In genomic region chr2:30367232-30368070, GRCh38 we compare ENCODE assay signal across 24 cellular contexts.
DNase-seq lines count a peak whose midpoint lies in the region; ATAC-seq and TF ChIP-seq lines count a peak whose summit lies in the region.
"Had no signal": no experiment of that assay in that cellular context is flagged by ENCODE, and none has a peak within 500 bp of the region (broad histone marks: within the 10 kb centered on the region; RNA-seq: fewer than 3 reads in every experiment).

No MANE protein-coding gene starts in this region.

- DNase-seq in BJ (ENCODE audit: low read depth) (peak; percentile 47), WERI-Rb-1 (peak; percentile 3), fibroblast of mammary gland (ENCODE audit: low read depth) (peak; percentile 44), trophoblast cell (no peak), substantia nigra (lab: John Stamatoyannopoulos, UW) (no peak), nephron progenitor cell (no peak), Caco-2 (no peak)
- DNase-seq: activated B cell treated with CpG ODN at 0.5 μM for 24 hours; activated CD4-positive, alpha-beta T cell treated with anti-CD3 and anti-CD28 coated beads, Interleukin-2, amount 10 ng/mL, durations not matched to agents 7 days and 5 days; activated effector memory CD4-positive, alpha-beta T cell treated with Interleukin-2 at 50 U/mL for 16 hours; colonic mucosa; effector CD8-positive, alpha-beta T cell; NCI-H146; NCI-H446 treated with DMSO at 0.1 percent for 48 hours; NCI-H774; stimulated activated CD4-positive, alpha-beta T cell treated with anti-CD3 and anti-CD28 coated beads, Interleukin-15, amount 100 ng/mL, for 24 hours; stimulated activated CD4-positive, alpha-beta T cell treated with anti-CD3 and anti-CD28 coated beads, Interleukin-4, amount 100 ng/mL, for 4 hours; T1000 had no signal

- no peaks in the 10 kb centered on the region for H3K79me2 ChIP-seq in trophoblast cell (ENCODE audit: control insufficient read depth, insufficient read depth, low read length, poor library complexity)

- no TSS peak for BruUV-seq in Caco-2 (replicated peaks; lab: Mats Ljungman, UMichigan)

- no peak overlapping the region for H3K23ac ChIP-seq in trophoblast cell (ENCODE audit: low read length)

- H3K4me2 ChIP-seq in trophoblast cell (ENCODE audit: low read length) = no peak overlapping the region

- H3K36me3 Mint-ChIP-seq in nephron progenitor cell (ENCODE audit: low read depth) (no peaks in the 10 kb centered on the region), Caco-2 (ENCODE audit: insufficient read depth, unreplicated experiment) (no peaks in the 10 kb centered on the region)
- H3K36me3 Mint-ChIP-seq: CD4-positive, alpha-beta memory T cell; stimulated activated effector memory CD8-positive, alpha-beta T cell treated with anti-CD3 and anti-CD28 coated beads, Interleukin-12 subunit alpha, Interleukin-12 subunit beta, amount 100 ng/mL, for 72 hours had no signal

- H3K27me3 ChIP-seq in BJ (ENCODE audit: control insufficient read depth, insufficient read depth, low read length) = no peaks in the 10 kb centered on the region
- no peaks in the 10 kb centered on the region for H3K27me3 ChIP-seq in WERI-Rb-1 (ENCODE audit: insufficient read depth, low read depth, severe bottlenecking)
- no peaks in the 10 kb centered on the region for H3K27me3 ChIP-seq in trophoblast cell (ENCODE audit: insufficient read depth, low read length)
- H3K27me3 ChIP-seq in Caco-2 (replicated peaks; ENCODE audit: control insufficient read depth, insufficient read depth, low read length) = no peaks in the 10 kb centered on the region
- H3K27me3 ChIP-seq: cardiac muscle cell, colonic mucosa had no signal

- H3K9ac ChIP-seq in trophoblast cell (ENCODE audit: low read length) = no peak overlapping the region

- peak overlapping the region; percentile 87 for H4K91ac ChIP-seq in trophoblast cell (ENCODE audit: low read depth, low read length)

- no peak for ATAC-seq in GM21447 (IDR thresholded peaks at IDR 0.05; ENCODE audit: unreplicated experiment)

- H3K4me1 ChIP-seq in trophoblast cell (ENCODE audit: control insufficient read depth in 1 of 2, insufficient read depth in 2 of 2, low read length in 2 of 2) = peaks cover 12 to 22% of the 10 kb centered on the region in 2 experiments
- peaks cover 8% of the 10 kb centered on the region for H3K4me1 ChIP-seq in Caco-2
- H3K4me1 ChIP-seq: colonic mucosa had no signal

- H3K9me3 Mint-ChIP-seq in nephron progenitor cell (no peaks in the 10 kb centered on the region), Caco-2 (ENCODE audit: unreplicated experiment) (no peaks in the 10 kb centered on the region)
- H3K9me3 Mint-ChIP-seq: activated B cell treated with CpG ODN at 0.5 μM for 24 hours; activated CD4-positive, alpha-beta T cell treated with anti-CD3 and anti-CD28 coated beads, Interleukin-2, amount 10 ng/mL, durations not matched to agents 7 days and 5 days; CD4-positive, alpha-beta memory T cell; nephron; stimulated activated effector memory CD8-positive, alpha-beta T cell treated with anti-CD3 and anti-CD28 coated beads, Interleukin-12 subunit alpha, Interleukin-12 subunit beta, amount 100 ng/mL, for 72 hours had no signal

- H4K8ac ChIP-seq in trophoblast cell (ENCODE audit: low read depth, low read length) = peak overlapping the region; percentile 30

- no peak overlapping the region for H3K4me3 ChIP-seq in BJ (ENCODE audit: low read depth, low read length)
- no peak overlapping the region for H3K4me3 ChIP-seq in WERI-Rb-1 (ENCODE audit: low read depth, low read length)
- no peak overlapping the region for H3K4me3 ChIP-seq in fibroblast of mammary gland (ENCODE audit: control insufficient read depth, low read depth, low read length)
- H3K4me3 ChIP-seq in trophoblast cell (ENCODE audit: low read depth, low read length) = no peak overlapping the region
- H3K4me3 ChIP-seq in Caco-2 (ENCODE audit: low read depth, low read length) = no peak overlapping the region
- H3K4me3 ChIP-seq: cardiac muscle cell, colonic mucosa had no signal

- H2BK5ac ChIP-seq in trophoblast cell (ENCODE audit: low read depth, low read length, poor library complexity) = peak overlapping the region; percentile 84

- intact Hi-C loops in Caco-2 (cut with micrococcal nuclease; ENCODE audit: unreplicated experiment) = no loop called here

- no peaks in the 10 kb centered on the region for H3K36me3 ChIP-seq in BJ (ENCODE audit: control insufficient read depth, insufficient read depth, low read length)
- no peaks in the 10 kb centered on the region for H3K36me3 ChIP-seq in WERI-Rb-1
- peaks cover 0 to 2% of the 10 kb centered on the region in 2 experiments for H3K36me3 ChIP-seq in trophoblast cell (ENCODE audit: control insufficient read depth in 1 of 2, insufficient read depth in 2 of 2, low read length in 2 of 2)
- no peaks in the 10 kb centered on the region for H3K36me3 ChIP-seq in Caco-2 (ENCODE audit: control insufficient read depth, insufficient read depth, low read length)
- H3K36me3 ChIP-seq: cardiac muscle cell, colonic mucosa had no signal

- POLR2A ChIA-PET in BJ (lab: Charles Lee) = interaction anchor here (0.7 kb wide), 1 partner anchor 37 kb away, joined by 3 read pairs; no protein-coding TSS in a partner anchor
- POLR2A ChIA-PET in Caco-2 (lab: Charles Lee) = no interaction called here

- peak overlapping the region; percentile 18 for H3K18ac ChIP-seq in trophoblast cell (ENCODE audit: low read length)

- H3K27ac ChIP-seq in WERI-Rb-1 (no peak overlapping the region), trophoblast cell (ENCODE audit: low read depth, low read length) (peak overlapping the region; percentile 77), substantia nigra (ENCODE audit: low read depth, low read length, poor library complexity, severe bottlenecking) (no peak overlapping the region)
- H3K27ac ChIP-seq: colonic mucosa, epithelial cell of prostate had no signal

- no peak overlapping the region for H4K12ac ChIP-seq in trophoblast cell (ENCODE audit: low read depth, low read length)

- H3K79me1 ChIP-seq in trophoblast cell (ENCODE audit: low read length) = peaks cover 22% of the 10 kb centered on the region

- no peak overlapping the region for H3K4me3 Mint-ChIP-seq in nephron progenitor cell
- no peak overlapping the region for H3K4me3 Mint-ChIP-seq in Caco-2 (ENCODE audit: unreplicated experiment)
- H3K4me3 Mint-ChIP-seq: activated B cell treated with CpG ODN at 0.5 μM for 24 hours; activated CD4-positive, alpha-beta T cell treated with anti-CD3 and anti-CD28 coated beads, Interleukin-2, amount 10 ng/mL, durations not matched to agents 7 days and 5 days; nephron had no signal

- H3K9me3 ChIP-seq in WERI-Rb-1 (ENCODE audit: severe bottlenecking) = no peaks in the 10 kb centered on the region
- no peaks in the 10 kb centered on the region for H3K9me3 ChIP-seq in trophoblast cell (ENCODE audit: insufficient read depth, low read depth, low read length)
- H3K9me3 ChIP-seq in Caco-2 = no peaks in the 10 kb centered on the region
- H3K9me3 ChIP-seq: colonic mucosa had no signal

- TF ChIP-seq CTCF in BJ (IDR thresholded peaks at IDR 0.05; ENCODE audit: insufficient read depth, low read depth, low read length) (no peak), WERI-Rb-1 (IDR thresholded peaks at IDR 0.05; ENCODE audit: low read depth, low read length) (no peak), fibroblast of mammary gland (conservative IDR thresholded peaks at IDR 0.05; ENCODE audit: control insufficient read depth, insufficient read depth, low read depth, low read length) (no peak), nephron progenitor cell (IDR thresholded peaks at IDR 0.05) (no peak), Caco-2 (IDR thresholded peaks at IDR 0.05; ENCODE audit: insufficient read depth in 1 of 2, low read depth in 1 of 2, low read length in 1 of 2, severe bottlenecking in 1 of 2, unreplicated experiment in 1 of 2) (no peak)

- H3K14ac ChIP-seq in trophoblast cell (ENCODE audit: low read length) = peak overlapping the region; percentile 65

- no peak overlapping the region for H2AFZ ChIP-seq in trophoblast cell (ENCODE audit: insufficient read depth, low read length, poor library complexity)

- peak overlapping the region; percentile 30 for H2BK12ac ChIP-seq in trophoblast cell (ENCODE audit: low read length)

- no CpG with 5 or more reads among the region's 9 CpGs for WGBS in trophoblast cell (ENCODE audit: extremely low coverage, insufficient coverage, insufficient read length)

- H3K27me3 Mint-ChIP-seq in nephron progenitor cell (ENCODE audit: low read depth, poor library complexity) (peaks cover 6% of the 10 kb centered on the region), Caco-2 (ENCODE audit: insufficient read depth, unreplicated experiment) (no peaks in the 10 kb centered on the region)
- H3K27me3 Mint-ChIP-seq: activated CD4-positive, alpha-beta T cell treated with anti-CD3 and anti-CD28 coated beads, Interleukin-2, amount 10 ng/mL, durations not matched to agents 7 days and 5 days; CD4-positive, alpha-beta memory T cell had no signal

- no peak overlapping the region for H3K4ac ChIP-seq in trophoblast cell (ENCODE audit: low read depth, low read length)

- H3K4me1 Mint-ChIP-seq in nephron progenitor cell (peaks cover 11% of the 10 kb centered on the region), Caco-2 (ENCODE audit: low read depth, unreplicated experiment) (peaks cover 4% of the 10 kb centered on the region)

- peak overlapping the region; percentile 77 for H2BK120ac ChIP-seq in trophoblast cell (ENCODE audit: insufficient read depth, low read length, poor library complexity)

- H3K27ac Mint-ChIP-seq in nephron progenitor cell = no peak overlapping the region
- no peak overlapping the region for H3K27ac Mint-ChIP-seq in Caco-2 (ENCODE audit: unreplicated experiment)

- H2AK5ac ChIP-seq in trophoblast cell (ENCODE audit: low read length) = peak overlapping the region; percentile 31

- CTCF ChIA-PET in BJ (lab: Yijun Ruan, JAX) (interaction anchor here (0.7 kb wide), 1 partner anchor 344 kb away, joined by 3 read pairs; no protein-coding TSS in a partner anchor), Caco-2 (lab: Charles Lee) (no interaction called here)

Comparison
In these comparisons a context has a peak if more than half of its experiments do, and no peak if none do; other contexts are left out.
1. DNase-seq: peak in BJ (single experiment), WERI-Rb-1 (single experiment) and fibroblast of mammary gland (single experiment); none in trophoblast cell (0 of 2), substantia nigra (0 of 49), nephron progenitor cell (single experiment) and Caco-2 (0 of 2).